In the genomic region with DNA sequence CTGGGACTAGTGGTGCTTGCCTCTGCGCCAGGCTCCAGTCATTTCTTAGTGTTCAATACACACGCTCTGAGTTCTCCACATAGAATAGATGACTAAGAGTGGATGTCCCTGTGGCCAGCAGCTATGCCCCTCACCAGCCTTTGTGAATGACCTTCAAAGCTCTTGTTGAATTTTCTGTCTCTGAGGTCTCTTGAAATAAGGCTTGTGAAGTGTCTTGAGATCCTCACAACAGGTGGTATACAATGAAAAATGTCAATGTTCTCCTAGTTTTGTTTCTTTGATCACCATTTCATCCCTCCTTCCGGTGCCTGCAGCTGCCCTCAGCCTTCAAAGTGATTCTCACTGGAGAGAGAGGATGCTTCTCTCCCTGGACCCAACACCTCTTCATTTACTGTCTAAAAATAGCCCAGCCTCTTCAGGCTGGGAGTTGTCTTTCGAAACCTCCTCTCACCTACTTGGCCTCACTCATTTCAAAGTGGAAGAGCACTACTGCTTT, we compare ENCODE assay signal across 10 cellular contexts. TPM values are rescaled to one million over a fixed set of nuclear protein-coding genes. Genes with fewer than 3 reads are reported as not detected.
DNase-seq lines count a peak whose midpoint lies in the region; ATAC-seq and TF ChIP-seq lines count a peak whose summit lies in the region.
"Had no signal": no experiment of that assay in that cellular context is flagged by ENCODE, and none has a peak within 500 bp of the region (broad histone marks: within the 10 kb centered on the region; RNA-seq: fewer than 3 reads in every experiment).

No MANE protein-coding gene starts in this region.

- POLR2A ChIA-PET in activated CD8-positive, alpha-beta T cell treated with anti-CD3 and anti-CD28 coated beads, Interleukin-2, amount 10 ng/mL, durations not matched to agents 7 days and 5 days (lab: Charles Lee): interaction anchor here (1.1 kb wide), 1 partner anchor 33 kb away, joined by 3 read pairs; no protein-coding TSS in a partner anchor

- in situ Hi-C loops in KBM-7 (cut with MboI; ENCODE audit: low pct_unique_long_range_greater_than_20kb, low sequenced_read_pairs): no loop called here

- no peaks in the 10 kb centered on the region for H3K9me3 ChIP-seq in left ventricle myocardium inferior (replicated peaks)
- H3K9me3 ChIP-seq in stomach smooth muscle (ENCODE audit: control insufficient read depth in 2 of 2, low read length in 2 of 2): no peaks in the 10 kb centered on the region

- H3K4me1 ChIP-seq in left ventricle myocardium inferior (peaks cover 57% of the 10 kb centered on the region), stomach smooth muscle (ENCODE audit: control insufficient read depth, insufficient read depth, low read length) (peaks cover 27% of the 10 kb centered on the region)

- no peak for DNase-seq in activated CD8-positive, alpha-beta memory T cell treated with anti-CD3 and anti-CD28 coated beads, Interleukin-2, amount 10 ng/mL, durations not matched to agents 7 days and 5 days
- no peak for DNase-seq in activated CD8-positive, alpha-beta memory T cell treated with anti-CD3 and anti-CD28 coated beads, Interleukin-2, amount 50 U/mL, for 48 hours
- no peak for DNase-seq in activated CD8-positive, alpha-beta T cell treated with anti-CD3 and anti-CD28 coated beads, Interleukin-2, amount 10 ng/mL, durations not matched to agents 7 days and 5 days
- DNase-seq in left ventricle myocardium inferior (no peak), Ammon's horn (ENCODE audit: low spot score) (no peak), CD1c-positive myeloid dendritic cell (ENCODE audit: extremely low spot score) (no peak), KBM-7 (no peak)
- DNase-seq: activated CD4-positive, alpha-beta T cell treated with anti-CD3 and anti-CD28 coated beads for 1 hour; brain microvascular endothelial cell had no signal

- H3K36me3 Mint-ChIP-seq in activated CD8-positive, alpha-beta memory T cell treated with anti-CD3 and anti-CD28 coated beads, Interleukin-2, amount 10 ng/mL, durations not matched to agents 7 days and 5 days: peaks cover 9% of the 10 kb centered on the region
- peaks cover 30% of the 10 kb centered on the region for H3K36me3 Mint-ChIP-seq in activated CD8-positive, alpha-beta T cell treated with anti-CD3 and anti-CD28 coated beads, Interleukin-2, amount 10 ng/mL, durations not matched to agents 7 days and 5 days (ENCODE audit: low read depth)

- TF ChIP-seq CTCF in left ventricle myocardium inferior (IDR thresholded peaks at IDR 0.05; ENCODE audit: borderline replicate concordance): no peak

- H3K27ac ChIP-seq in left ventricle myocardium inferior (replicated peaks): peak overlapping the region; percentile 58
- H3K27ac ChIP-seq in stomach smooth muscle (ENCODE audit: low read length): peak overlapping the region; percentile 18
- H3K27ac ChIP-seq: brain microvascular endothelial cell had no signal

- H3K9ac ChIP-seq in stomach smooth muscle (ENCODE audit: low read length in 2 of 2): no peak overlapping the region

- no peaks in the 10 kb centered on the region for H3K27me3 Mint-ChIP-seq in activated CD8-positive, alpha-beta memory T cell treated with anti-CD3 and anti-CD28 coated beads, Interleukin-2, amount 10 ng/mL, durations not matched to agents 7 days and 5 days
- no peaks in the 10 kb centered on the region for H3K27me3 Mint-ChIP-seq in activated CD8-positive, alpha-beta T cell treated with anti-CD3 and anti-CD28 coated beads, Interleukin-2, amount 10 ng/mL, durations not matched to agents 7 days and 5 days (ENCODE audit: low read depth)

- no peaks in the 10 kb centered on the region for H3K9me3 Mint-ChIP-seq in activated CD8-positive, alpha-beta memory T cell treated with anti-CD3 and anti-CD28 coated beads, Interleukin-2, amount 10 ng/mL, durations not matched to agents 7 days and 5 days (ENCODE audit: low read depth)
- no peaks in the 10 kb centered on the region for H3K9me3 Mint-ChIP-seq in activated CD8-positive, alpha-beta T cell treated with anti-CD3 and anti-CD28 coated beads, Interleukin-2, amount 10 ng/mL, durations not matched to agents 7 days and 5 days (ENCODE audit: insufficient read depth)

- intact Hi-C loops in left ventricle myocardium inferior (cut with micrococcal nuclease): loop anchor here (10.0 kb wide), 1 partner anchor 125 kb away; no protein-coding TSS in a partner anchor

- H3K27me3 ChIP-seq in left ventricle myocardium inferior (ENCODE audit: low read depth) (no peaks in the 10 kb centered on the region), stomach smooth muscle (ENCODE audit: control insufficient read depth in 1 of 2, insufficient read depth in 2 of 2, low read length in 2 of 2) (no peaks in the 10 kb centered on the region)
- H3K27me3 ChIP-seq: brain microvascular endothelial cell had no signal

- peak overlapping the region; percentile 63 for H3K27ac Mint-ChIP-seq in activated CD8-positive, alpha-beta memory T cell treated with anti-CD3 and anti-CD28 coated beads, Interleukin-2, amount 10 ng/mL, durations not matched to agents 7 days and 5 days
- H3K27ac Mint-ChIP-seq in activated CD8-positive, alpha-beta T cell treated with anti-CD3 and anti-CD28 coated beads, Interleukin-2, amount 10 ng/mL, durations not matched to agents 7 days and 5 days: peak overlapping the region; percentile 68

- CTCF ChIA-PET in activated CD8-positive, alpha-beta memory T cell treated with anti-CD3 and anti-CD28 coated beads, Interleukin-2, amount 10 ng/mL, durations not matched to agents 7 days and 5 days (lab: Charles Lee): interaction anchor here (1.1 to 11.4 kb wide), 4 partner anchors 11 to 305 kb away, joined by 4 to 98 read pairs (median 10); no protein-coding TSS in a partner anchor
- CTCF ChIA-PET in activated CD8-positive, alpha-beta T cell treated with anti-CD3 and anti-CD28 coated beads, Interleukin-2, amount 10 ng/mL, durations not matched to agents 7 days and 5 days (lab: Charles Lee): interaction anchor here (1.7 to 11.9 kb wide), 2 partner anchors 32 to 125 kb away, joined by 6 to 333 read pairs; no protein-coding TSS in a partner anchor

- no peak overlapping the region for H3K4me3 Mint-ChIP-seq in activated CD8-positive, alpha-beta memory T cell treated with anti-CD3 and anti-CD28 coated beads, Interleukin-2, amount 10 ng/mL, durations not matched to agents 7 days and 5 days
- H3K4me3 Mint-ChIP-seq in activated CD8-positive, alpha-beta T cell treated with anti-CD3 and anti-CD28 coated beads, Interleukin-2, amount 10 ng/mL, durations not matched to agents 7 days and 5 days: no peak overlapping the region

- H3K36me3 ChIP-seq in left ventricle myocardium inferior (no peaks in the 10 kb centered on the region), stomach smooth muscle (ENCODE audit: control insufficient read depth in 2 of 2, insufficient read depth in 2 of 2, low read length in 2 of 2) (no peaks in the 10 kb centered on the region)
- H3K36me3 ChIP-seq: brain microvascular endothelial cell had no signal

- H3K4me3 ChIP-seq in left ventricle myocardium inferior (no peak overlapping the region), stomach smooth muscle (ENCODE audit: low read length in 2 of 2) (peak overlapping the region in 1 of 2 donors; percentile 17)

- ATAC-seq in activated CD8-positive, alpha-beta memory T cell treated with anti-CD3 and anti-CD28 coated beads, Interleukin-2, amount 10 ng/mL, durations not matched to agents 7 days and 5 days: no peak
- ATAC-seq in activated CD8-positive, alpha-beta T cell treated with anti-CD3 and anti-CD28 coated beads, Interleukin-2, amount 10 ng/mL, durations not matched to agents 7 days and 5 days: no peak

- peaks cover 61% of the 10 kb centered on the region for H3K4me1 Mint-ChIP-seq in activated CD8-positive, alpha-beta memory T cell treated with anti-CD3 and anti-CD28 coated beads, Interleukin-2, amount 10 ng/mL, durations not matched to agents 7 days and 5 days
- H3K4me1 Mint-ChIP-seq in activated CD8-positive, alpha-beta T cell treated with anti-CD3 and anti-CD28 coated beads, Interleukin-2, amount 10 ng/mL, durations not matched to agents 7 days and 5 days (ENCODE audit: low read depth): peaks cover 78% of the 10 kb centered on the region

RNA-seq across cellular contexts. Expression of a gene that starts 5.4 kb away (rescaled TPM):
- total RNA-seq in activated CD8-positive, alpha-beta memory T cell treated with anti-CD3 and anti-CD28 coated beads, Interleukin-2, amount 10 ng/mL, durations not matched to agents 7 days and 5 days: 10 to 100 TPM; 24.7 to 33.1 TPM
- total RNA-seq in activated CD8-positive, alpha-beta T cell treated with anti-CD3 and anti-CD28 coated beads, Interleukin-2, amount 10 ng/mL, durations not matched to agents 7 days and 5 days: 10 to 100 TPM; 30.4 to 30.9 TPM
- 13.6 TPM for total RNA-seq in left ventricle myocardium inferior

RNA-seq across cellular contexts. Expression of a gene that starts 48.2 kb away (rescaled TPM):
- total RNA-seq in activated CD8-positive, alpha-beta memory T cell treated with anti-CD3 and anti-CD28 coated beads, Interleukin-2, amount 10 ng/mL, durations not matched to agents 7 days and 5 days: 10 to 100 TPM; 12.0 to 21.9 TPM
- total RNA-seq in activated CD8-positive, alpha-beta T cell treated with anti-CD3 and anti-CD28 coated beads, Interleukin-2, amount 10 ng/mL, durations not matched to agents 7 days and 5 days: 10 to 100 TPM; 19.5 to 22.8 TPM
- total RNA-seq in left ventricle myocardium inferior: 12.1 TPM

RNA-seq across cellular contexts. Expression of a gene that starts 58.9 kb away (rescaled TPM):
- total RNA-seq in activated CD8-positive, alpha-beta memory T cell treated with anti-CD3 and anti-CD28 coated beads, Interleukin-2, amount 10 ng/mL, durations not matched to agents 7 days and 5 days: 1 to 10 TPM; 2.8 to 7.7 TPM
- 10 to 100 TPM in 1 of 2 experiments, 1 to 10 TPM in 1; 8.9 to 13.1 TPM for total RNA-seq in activated CD8-positive, alpha-beta T cell treated with anti-CD3 and anti-CD28 coated beads, Interleukin-2, amount 10 ng/mL, durations not matched to agents 7 days and 5 days
- 3.8 TPM for total RNA-seq in left ventricle myocardium inferior
